In genomic region chr11:45148276-45148675, GRCh38 we compare ENCODE assay signal across 10 cellular contexts. TPM values are rescaled to one million over a fixed set of nuclear protein-coding genes. Genes with fewer than 3 reads are reported as not detected.
DNase-seq lines count a peak whose midpoint lies in the region; ATAC-seq and TF ChIP-seq lines count a peak whose summit lies in the region.
"Had no signal": no experiment of that assay in that cellular context is flagged by ENCODE, and none has a peak within 500 bp of the region (broad histone marks: within the 10 kb centered on the region; RNA-seq: fewer than 3 reads in every experiment).

No MANE protein-coding gene starts in this region.

- peaks cover 23% of the 10 kb centered on the region for H3K27me3 Mint-ChIP-seq in activated T-cell treated with anti-CD3 and anti-CD28 coated beads, Interleukin-2, amount 50 U/mL, for 24 hours
- peaks cover 8% of the 10 kb centered on the region for H3K27me3 Mint-ChIP-seq in activated CD4-positive, alpha-beta memory T cell treated with anti-CD3 and anti-CD28 coated beads for 36 hours
- peaks cover 5% of the 10 kb centered on the region for H3K27me3 Mint-ChIP-seq in glutamatergic neuron (ENCODE audit: unreplicated experiment)

- H3K27ac ChIP-seq in skeletal muscle tissue (ENCODE audit: low read depth, low read length) = no peak overlapping the region

- no peaks in the 10 kb centered on the region for H3K9me3 ChIP-seq in skeletal muscle tissue (ENCODE audit: control insufficient read depth in 3 of 3, low read length in 3 of 3)

- peaks cover 20 to 23% (median 22%) of the 10 kb centered on the region in 3 donors for H3K4me1 ChIP-seq in skeletal muscle tissue (ENCODE audit: control insufficient read depth in 3 of 3, insufficient read depth in 3 of 3, low read length in 3 of 3)

- peak; percentile 22 for DNase-seq in activated T-cell treated with anti-CD3 and anti-CD28 coated beads, Interleukin-2, amount 50 U/mL, for 24 hours
- no peak for DNase-seq in activated T-cell treated with anti-CD3 and anti-CD28 coated beads for 4 hours
- no peak for DNase-seq in activated CD4-positive, alpha-beta memory T cell treated with anti-CD3 and anti-CD28 coated beads for 36 hours
- DNase-seq in glutamatergic neuron = no peak
- DNase-seq in NCI-H1417 treated with DMSO at 0.1 percent for 48 hours (lab: John Stamatoyannopoulos, UW) = no peak
- DNase-seq: activated CD4-positive, alpha-beta T cell treated with anti-CD3 and anti-CD28 coated beads, Interleukin-2, amount 50 U/mL, for 48 hours; NCI-H1694 had no signal

- intact Hi-C loops in activated CD4-positive, alpha-beta memory T cell treated with anti-CD3 and anti-CD28 coated beads for 36 hours (cut with micrococcal nuclease) = loop anchor here (5.0 to 10.0 kb wide), 2 partner anchors 583 to 1281 kb away; partner anchors contain the start of gene CD82

- H3K4me3 ChIP-seq in skeletal muscle tissue (ENCODE audit: low read length in 3 of 3) = peak overlapping the region in 2 of 3 donors; percentile 25 to 95

- peaks cover 0 to 2% (median 0%) of the 10 kb centered on the region in 3 donors for H3K36me3 ChIP-seq in skeletal muscle tissue (ENCODE audit: control insufficient read depth in 3 of 3, insufficient read depth in 3 of 3, low read length in 3 of 3)

- no peaks in the 10 kb centered on the region for H3K27me3 ChIP-seq in skeletal muscle tissue (ENCODE audit: control insufficient read depth in 3 of 3, insufficient read depth in 3 of 3, low read length in 3 of 3)

- no peaks in the 10 kb centered on the region for H3K9me3 Mint-ChIP-seq in activated T-cell treated with anti-CD3 and anti-CD28 coated beads, Interleukin-2, amount 50 U/mL, for 24 hours
- H3K9me3 Mint-ChIP-seq in activated CD4-positive, alpha-beta memory T cell treated with anti-CD3 and anti-CD28 coated beads for 36 hours = no peaks in the 10 kb centered on the region
- H3K9me3 Mint-ChIP-seq in glutamatergic neuron (ENCODE audit: unreplicated experiment) = peaks cover 11% of the 10 kb centered on the region

- POLR2A ChIA-PET in activated CD4-positive, alpha-beta memory T cell treated with anti-CD3 and anti-CD28 coated beads for 36 hours (lab: Charles Lee) = no interaction called here

- no peak overlapping the region for H3K9ac ChIP-seq in skeletal muscle tissue (ENCODE audit: low read depth in 1 of 3, low read length in 3 of 3)

- no peak for TF ChIP-seq CTCF in glutamatergic neuron (IDR thresholded peaks at IDR 0.05; ENCODE audit: partially characterized antibody, unreplicated experiment)

- peak overlapping the region; percentile 83 for H3K4me3 Mint-ChIP-seq in activated T-cell treated with anti-CD3 and anti-CD28 coated beads, Interleukin-2, amount 50 U/mL, for 24 hours
- H3K4me3 Mint-ChIP-seq in activated CD4-positive, alpha-beta memory T cell treated with anti-CD3 and anti-CD28 coated beads for 36 hours = peak overlapping the region; percentile 82
- H3K4me3 Mint-ChIP-seq in glutamatergic neuron (ENCODE audit: unreplicated experiment) = peak overlapping the region; percentile 91

- ATAC-seq in HG02623 (IDR thresholded peaks at IDR 0.05; ENCODE audit: unreplicated experiment) = no peak
- no peak for ATAC-seq in HG03439 (IDR thresholded peaks at IDR 0.05; ENCODE audit: unreplicated experiment)

- no peak overlapping the region for H3K27ac Mint-ChIP-seq in activated T-cell treated with anti-CD3 and anti-CD28 coated beads, Interleukin-2, amount 50 U/mL, for 24 hours
- H3K27ac Mint-ChIP-seq in activated CD4-positive, alpha-beta memory T cell treated with anti-CD3 and anti-CD28 coated beads for 36 hours = no peak overlapping the region
- no peak overlapping the region for H3K27ac Mint-ChIP-seq in glutamatergic neuron (ENCODE audit: unreplicated experiment)

- peaks cover 29% of the 10 kb centered on the region for H3K4me1 Mint-ChIP-seq in activated T-cell treated with anti-CD3 and anti-CD28 coated beads, Interleukin-2, amount 50 U/mL, for 24 hours (ENCODE audit: low read depth)
- peaks cover 19% of the 10 kb centered on the region for H3K4me1 Mint-ChIP-seq in activated CD4-positive, alpha-beta memory T cell treated with anti-CD3 and anti-CD28 coated beads for 36 hours (ENCODE audit: low read depth)
- peaks cover 3% of the 10 kb centered on the region for H3K4me1 Mint-ChIP-seq in glutamatergic neuron (ENCODE audit: low read depth, unreplicated experiment)

- CTCF ChIA-PET in activated CD4-positive, alpha-beta memory T cell treated with anti-CD3 and anti-CD28 coated beads for 36 hours (lab: Charles Lee) = no interaction called here

- no peaks in the 10 kb centered on the region for H3K36me3 Mint-ChIP-seq in activated T-cell treated with anti-CD3 and anti-CD28 coated beads, Interleukin-2, amount 50 U/mL, for 24 hours (ENCODE audit: low read depth)
- peaks cover 1% of the 10 kb centered on the region for H3K36me3 Mint-ChIP-seq in activated CD4-positive, alpha-beta memory T cell treated with anti-CD3 and anti-CD28 coated beads for 36 hours
- H3K36me3 Mint-ChIP-seq in glutamatergic neuron (ENCODE audit: unreplicated experiment) = no peaks in the 10 kb centered on the region

RNA-seq across cellular contexts. Expression of gene PRDM11, which starts 1.8 kb away (rescaled TPM):
- total RNA-seq in activated CD4-positive, alpha-beta memory T cell treated with anti-CD3 and anti-CD28 coated beads for 36 hours = 1 to 10 TPM; 1.1 to 1.2 TPM
- 7.5 TPM for total RNA-seq in glutamatergic neuron (ENCODE audit: unreplicated experiment)
- total RNA-seq in skeletal muscle tissue = 9.4 TPM
